ENCODE assay signal across 29 cellular contexts in the genomic region with DNA sequence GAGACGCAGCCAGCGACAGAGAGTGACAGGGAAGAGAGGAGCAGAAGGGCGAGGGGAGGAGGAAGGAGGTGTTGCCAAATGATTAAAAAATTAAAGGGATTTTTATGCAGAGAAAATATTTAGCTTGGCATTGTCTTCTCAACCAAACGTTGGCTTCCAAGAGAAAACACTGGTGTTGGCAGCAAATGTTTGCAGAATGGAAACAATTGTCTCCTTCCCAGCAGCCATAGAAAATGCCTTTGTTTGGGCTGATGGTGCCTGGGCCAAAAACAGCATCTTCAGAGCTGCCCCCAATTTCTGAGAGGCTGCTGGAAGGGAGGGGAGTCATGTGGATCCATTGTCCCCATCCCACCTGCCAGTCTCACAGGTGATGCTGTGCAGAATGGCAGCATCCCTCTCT. TPM values are rescaled to one million over a fixed set of nuclear protein-coding genes. Genes with fewer than 3 reads are reported as not detected.
DNase-seq lines count a peak whose midpoint lies in the region; ATAC-seq lines count a peak whose summit lies in the region.
"Had no signal": no experiment of that assay in that cellular context is flagged by ENCODE, and none has a peak within 500 bp of the region (broad histone marks: within the 10 kb centered on the region; RNA-seq: fewer than 3 reads in every experiment).

No MANE protein-coding gene starts in this region.

- no peak overlapping the region for H3K18ac ChIP-seq in trophoblast cell (ENCODE audit: low read length)

- H4K91ac ChIP-seq in trophoblast cell (ENCODE audit: low read depth, low read length): no peak overlapping the region

- no peak overlapping the region for H3K14ac ChIP-seq in trophoblast cell (ENCODE audit: low read length)

- H3K9me3 ChIP-seq in trophoblast cell (ENCODE audit: insufficient read depth, low read depth, low read length): no peaks in the 10 kb centered on the region
- H3K9me3 ChIP-seq: BE2C, mucosa of descending colon, tibial artery had no signal

- H3K27me3 Mint-ChIP-seq in activated CD4-positive, alpha-beta T cell treated with anti-CD3 and anti-CD28 coated beads, Interleukin-2, amount 10 ng/mL, durations not matched to agents 7 days and 5 days: no peaks in the 10 kb centered on the region
- peaks cover 10% of the 10 kb centered on the region for H3K27me3 Mint-ChIP-seq in activated naive CD8-positive, alpha-beta T cell treated with anti-CD3 and anti-CD28 coated beads for 36 hours

- no peak overlapping the region for H3K4me2 ChIP-seq in trophoblast cell (ENCODE audit: low read length)

- no peak overlapping the region for H3K27ac Mint-ChIP-seq in activated CD4-positive, alpha-beta T cell treated with anti-CD3 and anti-CD28 coated beads, Interleukin-2, amount 10 ng/mL, durations not matched to agents 7 days and 5 days
- H3K27ac Mint-ChIP-seq in activated naive CD8-positive, alpha-beta T cell treated with anti-CD3 and anti-CD28 coated beads for 36 hours: no peak overlapping the region
- H3K27ac Mint-ChIP-seq: activated CD4-positive, alpha-beta T cell treated with anti-CD3 and anti-CD28 coated beads, Interleukin-2, amount 10 ng/mL, durations not matched to agents 24 days and 14 days; natural killer cell treated with Interleukin-12 subunit alpha and Interleukin-12 subunit beta and Interleukin-15 and Interleukin-18, amount 100 ng/mL, for 72 hours had no signal

- no peak overlapping the region for H3K9ac ChIP-seq in trophoblast cell (ENCODE audit: low read length)

- no peaks in the 10 kb centered on the region for H3K36me3 Mint-ChIP-seq in activated CD4-positive, alpha-beta T cell treated with anti-CD3 and anti-CD28 coated beads, Interleukin-2, amount 10 ng/mL, durations not matched to agents 7 days and 5 days (ENCODE audit: low read depth)
- no peaks in the 10 kb centered on the region for H3K36me3 Mint-ChIP-seq in activated naive CD8-positive, alpha-beta T cell treated with anti-CD3 and anti-CD28 coated beads for 36 hours
- H3K36me3 Mint-ChIP-seq: natural killer cell treated with Interleukin-12 subunit alpha and Interleukin-12 subunit beta and Interleukin-15 and Interleukin-18, amount 100 ng/mL, for 72 hours had no signal

- H3K4me3 ChIP-seq in trophoblast cell (ENCODE audit: low read depth, low read length): no peak overlapping the region
- H3K4me3 ChIP-seq: mucosa of descending colon, skin epidermis, tibial artery had no signal

- no CpG with 5 or more reads among the region's 4 CpGs for WGBS in trophoblast cell (ENCODE audit: extremely low coverage, insufficient coverage, insufficient read length)

- no peak overlapping the region for H2BK12ac ChIP-seq in trophoblast cell (ENCODE audit: low read length)

- CTCF ChIA-PET in activated CD4-positive, alpha-beta T cell treated with anti-CD3 and anti-CD28 coated beads, Interleukin-2, amount 10 ng/mL, durations not matched to agents 7 days and 5 days (lab: Charles Lee): no interaction called here

- H3K4me3 Mint-ChIP-seq in activated CD4-positive, alpha-beta T cell treated with anti-CD3 and anti-CD28 coated beads, Interleukin-2, amount 10 ng/mL, durations not matched to agents 7 days and 5 days: no peak overlapping the region
- H3K4me3 Mint-ChIP-seq in activated naive CD8-positive, alpha-beta T cell treated with anti-CD3 and anti-CD28 coated beads for 36 hours: no peak overlapping the region
- H3K4me3 Mint-ChIP-seq: activated CD4-positive, alpha-beta T cell treated with anti-CD3 and anti-CD28 coated beads, Interleukin-2, amount 10 ng/mL, durations not matched to agents 24 days and 14 days; natural killer cell treated with Interleukin-12 subunit alpha and Interleukin-12 subunit beta and Interleukin-15 and Interleukin-18, amount 100 ng/mL, for 72 hours had no signal

- H4K8ac ChIP-seq in trophoblast cell (ENCODE audit: low read depth, low read length): no peak overlapping the region

- no peak overlapping the region for H2BK5ac ChIP-seq in trophoblast cell (ENCODE audit: low read depth, low read length, poor library complexity)

- no peak overlapping the region for H4K12ac ChIP-seq in trophoblast cell (ENCODE audit: low read depth, low read length)

- no peaks in the 10 kb centered on the region for H3K4me1 Mint-ChIP-seq in activated CD4-positive, alpha-beta T cell treated with anti-CD3 and anti-CD28 coated beads, Interleukin-2, amount 10 ng/mL, durations not matched to agents 7 days and 5 days
- no peaks in the 10 kb centered on the region for H3K4me1 Mint-ChIP-seq in activated naive CD8-positive, alpha-beta T cell treated with anti-CD3 and anti-CD28 coated beads for 36 hours
- H3K4me1 Mint-ChIP-seq: activated CD4-positive, alpha-beta T cell treated with anti-CD3 and anti-CD28 coated beads, Interleukin-2, amount 10 ng/mL, durations not matched to agents 24 days and 14 days had no signal

- H2AFZ ChIP-seq in trophoblast cell (ENCODE audit: insufficient read depth, low read length, poor library complexity): no peak overlapping the region

- H3K23ac ChIP-seq in trophoblast cell (ENCODE audit: low read length): no peak overlapping the region

- no peak overlapping the region for H3K4ac ChIP-seq in trophoblast cell (ENCODE audit: low read depth, low read length)

- POLR2A ChIA-PET in activated CD4-positive, alpha-beta T cell treated with anti-CD3 and anti-CD28 coated beads, Interleukin-2, amount 10 ng/mL, durations not matched to agents 7 days and 5 days (lab: Charles Lee): no interaction called here

- no peaks in the 10 kb centered on the region for H3K27me3 ChIP-seq in trophoblast cell (ENCODE audit: insufficient read depth, low read length)
- H3K27me3 ChIP-seq: BE2C, brain microvascular endothelial cell had no signal

- H3K79me2 ChIP-seq in trophoblast cell (ENCODE audit: control insufficient read depth, insufficient read depth, low read length, poor library complexity): no peaks in the 10 kb centered on the region

- no peak overlapping the region for H2AK5ac ChIP-seq in trophoblast cell (ENCODE audit: low read length)

- H2BK120ac ChIP-seq in trophoblast cell (ENCODE audit: insufficient read depth, low read length, poor library complexity): no peak overlapping the region

- H3K27ac ChIP-seq in trophoblast cell (ENCODE audit: low read depth, low read length): no peak overlapping the region
- H3K27ac ChIP-seq: brain microvascular endothelial cell, epithelial cell of prostate, skin epidermis, tibial artery, WERI-Rb-1 had no signal

- H3K79me1 ChIP-seq in trophoblast cell (ENCODE audit: low read length): no peaks in the 10 kb centered on the region

- no peaks in the 10 kb centered on the region for H3K36me3 ChIP-seq in trophoblast cell (ENCODE audit: control insufficient read depth in 1 of 2, insufficient read depth in 2 of 2, low read length in 2 of 2)
- H3K36me3 ChIP-seq: BE2C, brain microvascular endothelial cell, tibial artery, WERI-Rb-1 had no signal

- ATAC-seq in HG03342 (IDR thresholded peaks at IDR 0.05; ENCODE audit: unreplicated experiment): no peak
- ATAC-seq: mucosa of descending colon; natural killer cell treated with Interleukin-12 subunit alpha and Interleukin-12 subunit beta and Interleukin-15 and Interleukin-18, amount 100 ng/mL, for 72 hours; stimulated activated naive CD8-positive, alpha-beta T cell treated with anti-CD3 and anti-CD28 coated beads, Interleukin-15, Interleukin-2, amounts not matched to agents 100 U/mL and 50 U/mL, for 24 hours had no signal

- no peaks in the 10 kb centered on the region for H3K9me3 Mint-ChIP-seq in activated CD4-positive, alpha-beta T cell treated with anti-CD3 and anti-CD28 coated beads, Interleukin-2, amount 10 ng/mL, durations not matched to agents 7 days and 5 days
- H3K9me3 Mint-ChIP-seq in activated naive CD8-positive, alpha-beta T cell treated with anti-CD3 and anti-CD28 coated beads for 36 hours: no peaks in the 10 kb centered on the region
- H3K9me3 Mint-ChIP-seq: activated CD4-positive, alpha-beta T cell treated with anti-CD3 and anti-CD28 coated beads, Interleukin-2, amount 10 ng/mL, durations not matched to agents 24 days and 14 days; IgD-negative memory B cell; natural killer cell treated with Interleukin-12 subunit alpha and Interleukin-12 subunit beta and Interleukin-15 and Interleukin-18, amount 100 ng/mL, for 72 hours had no signal

- no peaks in the 10 kb centered on the region for H3K4me1 ChIP-seq in trophoblast cell (ENCODE audit: control insufficient read depth in 1 of 2, insufficient read depth in 2 of 2, low read length in 2 of 2)
- H3K4me1 ChIP-seq: tibial artery had no signal

- DNase-seq in NCI-H1092 (lab: John Stamatoyannopoulos, UW) (peak; percentile 92), NCI-H2081 treated with DMSO at 0.1 percent for 48 hours (lab: John Stamatoyannopoulos, UW) (peak; percentile 56), NCI-H774 (lab: John Stamatoyannopoulos, UW) (peak; percentile 90), medulla oblongata (ENCODE audit: extremely low spot score) (peak; percentile 63), trophoblast cell (no peak)
- DNase-seq in activated CD4-positive, alpha-beta T cell treated with anti-CD3 and anti-CD28 coated beads, Interleukin-2, amount 10 ng/mL, durations not matched to agents 7 days and 5 days: no peak
- DNase-seq in activated naive CD8-positive, alpha-beta T cell treated with anti-CD3 and anti-CD28 coated beads for 36 hours: no peak
- DNase-seq: activated CD4-positive, alpha-beta T cell treated with anti-CD3 and anti-CD28 coated beads, Interleukin-2, amount 10 ng/mL, durations not matched to agents 24 days and 14 days; activated T-cell treated with anti-CD3 and anti-CD28 coated beads, Interleukin-2, amount 50 U/mL, for 48 hours; BE2C; brain microvascular endothelial cell; DMS53; effector CD4-positive, alpha-beta T cell; H7; mucosa of descending colon; NCI-H1048; NCI-H226; stimulated activated naive CD8-positive, alpha-beta T cell treated with anti-CD3 and anti-CD28 coated beads, Interleukin-15, Interleukin-2, amounts not matched to agents 100 U/mL and 50 U/mL, for 24 hours; tibial artery; WERI-Rb-1 had no signal

RNA-seq across cellular contexts. Expression of gene GRIK3, which starts 29.7 kb away (rescaled TPM):
- polyA plus RNA-seq in trophoblast cell (2013): 0.01 TPM in 1 of 2 replicates, not detected in the other
- not detected for total RNA-seq in activated CD4-positive, alpha-beta T cell treated with anti-CD3 and anti-CD28 coated beads, Interleukin-2, amount 10 ng/mL, durations not matched to agents 7 days and 5 days
- total RNA-seq in activated naive CD8-positive, alpha-beta T cell treated with anti-CD3 and anti-CD28 coated beads for 36 hours: not detected
- total RNA-seq: activated CD4-positive, alpha-beta T cell treated with anti-CD3 and anti-CD28 coated beads, Interleukin-2, amount 10 ng/mL, durations not matched to agents 24 days and 14 days; G401; natural killer cell treated with Interleukin-12 subunit alpha and Interleukin-12 subunit beta and Interleukin-15 and Interleukin-18, amount 100 ng/mL, for 72 hours; osteocyte; T-helper 2 cell treated with Interferon-gamma antibody and Interleukin-4, amounts not matched to agents 100 ng/mL and 5 ng/mL, for 36 hours had no signal
- polyA plus RNA-seq: keratinocyte had no signal

Comparison
In these comparisons a context has a peak if more than half of its experiments do, and no peak if none do; other contexts are left out.
1. DNase-seq: peak in NCI-H1092 (single experiment), NCI-H2081 treated with DMSO at 0.1 percent for 48 hours (single experiment), NCI-H774 (single experiment) and medulla oblongata (single experiment); none in trophoblast cell (0 of 2), activated CD4-positive, alpha-beta T cell treated with anti-CD3 and anti-CD28 coated beads, Interleukin-2, amount 10 ng/mL, durations not matched to agents 7 days and 5 days (single experiment) and activated naive CD8-positive, alpha-beta T cell treated with anti-CD3 and anti-CD28 coated beads for 36 hours (single experiment).